Comparison of ENCODE assay signal across 31 cellular contexts in the genomic region with DNA sequence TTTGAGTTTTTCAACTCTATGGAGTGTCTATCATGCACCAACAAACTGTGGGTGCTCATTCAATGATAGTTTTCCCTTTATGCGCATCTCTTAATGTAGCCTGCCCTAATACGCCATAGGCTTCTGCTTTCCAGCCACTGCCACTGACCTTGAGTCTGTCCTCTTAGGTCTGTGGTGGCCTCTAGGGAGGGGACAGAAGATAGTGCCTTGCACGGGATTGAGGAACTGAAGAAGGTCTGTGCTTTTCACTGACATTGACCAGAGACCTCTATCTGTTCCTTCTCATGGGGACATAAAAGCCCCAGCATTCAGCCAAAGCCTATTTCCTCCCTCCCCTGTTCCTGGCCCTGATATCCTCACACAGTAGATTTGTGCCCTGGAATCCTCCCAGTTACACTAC. TPM values are rescaled to one million over a fixed set of nuclear protein-coding genes. Genes with fewer than 3 reads are reported as not detected.
"Had no signal": no experiment of that assay in that cellular context is flagged by ENCODE, and none has a peak within 500 bp of the region (broad histone marks: within the 10 kb centered on the region; RNA-seq: fewer than 3 reads in every experiment).

No MANE protein-coding gene starts in this region.

- H3K36me3 ChIP-seq: ascending aorta, breast epithelium, cardiac muscle cell, colonic mucosa, esophagus squamous epithelium, gastroesophageal sphincter had no signal

- ATAC-seq: activated CD4-positive, alpha-beta T cell treated with anti-CD3 and anti-CD28 coated beads for 36 hours; activated naive CD4-positive, alpha-beta T cell treated with anti-CD3 and anti-CD28 coated beads, Interleukin-2, amount 50 U/mL, for 72 hours; activated T-cell treated with anti-CD3 and anti-CD28 coated beads, Interleukin-2, amount 50 U/mL, for 72 hours; gastroesophageal sphincter had no signal

- H3K27ac ChIP-seq: ascending aorta, breast epithelium, cardiac muscle cell, colonic mucosa, epithelial cell of prostate, gastroesophageal sphincter had no signal

- H3K4me1 ChIP-seq: colonic mucosa had no signal

- DNase-seq: activated CD4-positive, alpha-beta memory T cell treated with anti-CD3 and anti-CD28 coated beads, Interleukin-2, amount 10 ng/mL, durations not matched to agents 7 days and 5 days; activated CD4-positive, alpha-beta T cell treated with anti-CD3 and anti-CD28 coated beads for 36 hours; activated CD4-positive, alpha-beta T cell treated with anti-CD3 and anti-CD28 coated beads, Interleukin-2, amount 10 ng/mL, durations not matched to agents 24 days and 14 days; activated CD4-positive, CD25-positive, alpha-beta regulatory T cell; activated CD4-positive, CD25-positive, alpha-beta regulatory T cell treated with anti-CD3 and anti-CD28 coated beads, Interleukin-2, amount 50 U/mL, for 72 hours; activated CD8-positive, alpha-beta memory T cell treated with anti-CD3 and anti-CD28 coated beads, Interleukin-2, amount 50 U/mL, for 48 hours; activated gamma-delta T cell; activated naive CD4-positive, alpha-beta T cell; activated naive CD4-positive, alpha-beta T cell treated with anti-CD3 and anti-CD28 coated beads, Interleukin-2, amount 10 ng/mL, durations not matched to agents 7 days and 5 days; activated naive CD8-positive, alpha-beta T cell treated with anti-CD3 and anti-CD28 coated beads, Interleukin-2, amount 10 ng/mL, durations not matched to agents 7 days and 5 days; activated T-cell treated with anti-CD3 and anti-CD28 coated beads for 4 hours; activated T-cell treated with anti-CD3 and anti-CD28 coated beads, Interleukin-2, amount 50 U/mL, for 24 hours; activated T-cell treated with anti-CD3 and anti-CD28 coated beads, Interleukin-2, amount 50 U/mL, for 72 hours; central memory CD4-positive, alpha-beta T cell; cerebellar nuclear complex; colonic mucosa; effector CD8-positive, alpha-beta T cell; esophagus squamous epithelium; foreskin melanocyte; T-helper 2 cell had no signal

- H3K27me3 ChIP-seq: ascending aorta, breast epithelium had no signal

- H3K9me3 ChIP-seq: ascending aorta, breast epithelium, colonic mucosa, esophagus squamous epithelium, gastroesophageal sphincter had no signal

- FAIRE-seq: endometrium, endothelial cell of umbilical vein had no signal

- H3K4me3 ChIP-seq: ascending aorta, breast epithelium, cardiac muscle cell, colonic mucosa, esophagus squamous epithelium, gastroesophageal sphincter had no signal

RNA-seq across cellular contexts. Expression of a gene that starts 2.3 kb away (rescaled TPM):
- total RNA-seq: activated CD4-positive, alpha-beta memory T cell treated with anti-CD3 and anti-CD28 coated beads, Interleukin-2, amount 10 ng/mL, durations not matched to agents 7 days and 5 days; activated CD4-positive, alpha-beta T cell treated with anti-CD3 and anti-CD28 coated beads for 36 hours; activated CD4-positive, alpha-beta T cell treated with anti-CD3 and anti-CD28 coated beads, Interleukin-2, amount 10 ng/mL, durations not matched to agents 24 days and 14 days; activated naive CD4-positive, alpha-beta T cell treated with anti-CD3 and anti-CD28 coated beads, Interleukin-2, amount 50 U/mL, for 72 hours; activated naive CD8-positive, alpha-beta T cell treated with anti-CD3 and anti-CD28 coated beads, Interleukin-2, amount 10 ng/mL, durations not matched to agents 7 days and 5 days; activated T-cell treated with anti-CD3 and anti-CD28 coated beads, Interleukin-2, amount 50 U/mL, for 72 hours; ascending aorta; cardiac muscle cell; fibroblast of villous mesenchyme; T-helper 1 cell treated with Interleukin-12 subunit alpha and Interleukin-12 subunit beta and Interleukin-4 antibody, amounts not matched to agents 30 ng/mL and 1 ng/mL, for 36 hours had no signal
- polyA plus RNA-seq: cardiac muscle cell had no signal

RNA-seq across cellular contexts. Expression of a gene that starts 4.0 kb away (rescaled TPM):
- total RNA-seq: activated CD4-positive, alpha-beta memory T cell treated with anti-CD3 and anti-CD28 coated beads, Interleukin-2, amount 10 ng/mL, durations not matched to agents 7 days and 5 days; activated CD4-positive, alpha-beta T cell treated with anti-CD3 and anti-CD28 coated beads for 36 hours; activated CD4-positive, alpha-beta T cell treated with anti-CD3 and anti-CD28 coated beads, Interleukin-2, amount 10 ng/mL, durations not matched to agents 24 days and 14 days; activated naive CD4-positive, alpha-beta T cell treated with anti-CD3 and anti-CD28 coated beads, Interleukin-2, amount 50 U/mL, for 72 hours; activated naive CD8-positive, alpha-beta T cell treated with anti-CD3 and anti-CD28 coated beads, Interleukin-2, amount 10 ng/mL, durations not matched to agents 7 days and 5 days; T-helper 1 cell treated with Interleukin-12 subunit alpha and Interleukin-12 subunit beta and Interleukin-4 antibody, amounts not matched to agents 30 ng/mL and 1 ng/mL, for 36 hours had no signal

RNA-seq across cellular contexts. Expression of a gene that starts 56.8 kb away (rescaled TPM):
- total RNA-seq: ascending aorta, fibroblast of villous mesenchyme, glomerular endothelial cell had no signal
